8 cellular contexts compared by ENCODE assay signal in the genomic region with DNA sequence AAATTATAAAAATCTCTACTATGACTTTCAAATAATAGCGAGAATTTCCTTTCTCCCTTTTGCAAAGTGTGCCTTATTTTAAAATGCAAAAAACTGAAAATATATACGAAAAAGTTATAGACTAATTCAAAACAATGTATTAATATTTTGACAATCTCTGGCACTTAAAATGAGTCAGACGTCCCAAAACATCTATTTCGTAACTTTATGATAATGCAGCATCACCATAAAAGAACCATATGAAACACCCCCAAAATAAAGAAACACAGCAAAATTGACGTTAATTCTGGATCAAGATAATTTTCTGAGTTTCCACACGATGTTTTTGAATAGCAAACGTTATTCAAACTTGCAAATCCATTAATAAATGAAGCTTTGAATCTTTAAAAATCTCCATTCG. TPM values are rescaled to one million over a fixed set of nuclear protein-coding genes. Genes with fewer than 3 reads are reported as not detected.
DNase-seq lines count a peak whose midpoint lies in the region; ATAC-seq and TF ChIP-seq lines count a peak whose summit lies in the region.

No MANE protein-coding gene starts in this region.

- peaks cover 5% of the 10 kb centered on the region; the same call in 1 of the 2 replicates for H3K36me3 ChIP-seq in SK-N-MC (ENCODE audit: insufficient read depth, low read length)
- H3K36me3 ChIP-seq in gastrocnemius medialis: no peaks in the 10 kb centered on the region

- no peak for DNase-seq in SK-N-MC (ENCODE audit: low read depth, low spot score)
- DNase-seq in fibroblast of pulmonary artery (ENCODE audit: low read depth): peak; percentile 27
- no peak for DNase-seq in gastrocnemius medialis
- no peak for DNase-seq in AG20443 (ENCODE audit: low spot score)
- no peak for DNase-seq in NCI-H128 (lab: John Stamatoyannopoulos, UW; ENCODE audit: unreplicated experiment)
- DNase-seq in NCI-H748 (lab: John Stamatoyannopoulos, UW; ENCODE audit: unreplicated experiment): no peak

- H3K9me3 ChIP-seq in SK-N-MC (ENCODE audit: low read depth, low read length): no peaks in the 10 kb centered on the region
- H3K9me3 ChIP-seq in gastrocnemius medialis: no peaks in the 10 kb centered on the region

- in situ Hi-C loops in gastrocnemius medialis (cut with MboI; ENCODE audit: low sequenced_read_pairs in 4 of 4): loop anchor here in 3 of 4 donors (5.0 to 25.0 kb wide), 3 partner anchors 287 to 470 kb away; partner anchors contain the start of genes DTWD1 (in 1 of the 3) and FAM227B (in 1 of the 3)

- no peak for TF ChIP-seq POLR2A in gastrocnemius medialis (IDR thresholded peaks at IDR 0.05)

- H3K27ac ChIP-seq in SK-N-MC: no peak overlapping the region
- H3K27ac ChIP-seq in gastrocnemius medialis: peak overlapping the region; percentile 85 to 96 (median 90)

- H3K27me3 ChIP-seq in gastrocnemius medialis: no peaks in the 10 kb centered on the region

- H3K9ac ChIP-seq in SK-N-MC (ENCODE audit: insufficient read length): peak overlapping the region; percentile 97

- intact Hi-C loops in gastrocnemius medialis (cut with DNase I; ENCODE audit: low total_unique reads): loop anchor here (2.0 kb wide), 1 partner anchor 466 kb away; the partner anchor contains the start of genes DTWD1 and FAM227B

- peaks cover 40 to 49% of the 10 kb centered on the region in 2 donors for H3K4me1 ChIP-seq in gastrocnemius medialis

- no peak for ATAC-seq in gastrocnemius medialis
- ATAC-seq in HG03108 (IDR thresholded peaks at IDR 0.05; ENCODE audit: unreplicated experiment): no peak

- no peak for TF ChIP-seq CTCF in GM12875 (IDR thresholded peaks at IDR 0.05; ENCODE audit: borderline replicate concordance, insufficient read depth, low read depth, low read length)
- no peak for TF ChIP-seq CTCF in fibroblast of pulmonary artery (IDR thresholded peaks at IDR 0.05; ENCODE audit: low read length, missing control alignments)
- no peak for TF ChIP-seq CTCF in gastrocnemius medialis (IDR thresholded peaks at IDR 0.05 in 4 of 5, conservative IDR thresholded peaks at IDR 0.05 in 1 of 5)

- H3K4me3 ChIP-seq in GM12875 (ENCODE audit: low read depth, low read length): peak overlapping the region; percentile 80
- H3K4me3 ChIP-seq in SK-N-MC: peak overlapping the region; percentile 84
- peak overlapping the region; percentile 100 for H3K4me3 ChIP-seq in fibroblast of pulmonary artery (replicated peaks; ENCODE audit: low read depth, low read length)
- peak overlapping the region; percentile 73 to 99 (median 84) for H3K4me3 ChIP-seq in gastrocnemius medialis

RNA-seq across cellular contexts. Expression of gene COPS2, which starts 1.0 kb away (rescaled TPM):
- total RNA-seq in gastrocnemius medialis: 10 to 100 TPM; 69.5 to 98.2 (median 93.2) TPM

RNA-seq across cellular contexts. Expression of gene GALK2, which starts 15.7 kb away (rescaled TPM):
- 10 to 100 TPM; 19.1 to 29.5 (median 22.9) TPM for total RNA-seq in gastrocnemius medialis
